8 cellular contexts compared by ENCODE assay signal in the genomic region with DNA sequence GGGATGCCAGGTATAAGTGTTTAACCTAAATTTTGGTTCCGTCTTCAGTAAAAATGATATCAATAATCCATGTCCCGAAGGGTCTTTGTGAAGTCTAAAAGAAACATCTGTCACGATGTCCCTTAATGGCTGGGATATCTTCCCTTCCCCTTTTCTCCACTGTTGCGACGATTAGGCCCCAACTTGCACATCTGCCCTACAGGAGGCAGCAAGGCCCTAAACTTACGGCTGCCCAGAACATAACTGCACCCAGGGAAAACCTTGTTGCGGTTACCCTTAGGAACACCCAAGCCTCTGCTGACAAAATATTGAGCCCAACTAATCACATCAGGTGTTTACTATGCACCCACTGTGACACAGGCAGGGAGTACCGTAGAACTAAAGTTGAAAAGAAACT. TPM values are rescaled to one million over a fixed set of nuclear protein-coding genes. Genes with fewer than 3 reads are reported as not detected.
DNase-seq lines count a peak whose midpoint lies in the region; ATAC-seq and TF ChIP-seq lines count a peak whose summit lies in the region.

No MANE protein-coding gene starts in this region.

- H3K36me3 ChIP-seq in left ventricle myocardium inferior (no peaks in the 10 kb centered on the region), neural progenitor cell (no peaks in the 10 kb centered on the region)

- peak overlapping the region; percentile 87 for H3K4me3 Mint-ChIP-seq in neural progenitor cell

- intact Hi-C loops in left ventricle myocardium inferior (cut with micrococcal nuclease): no loop called here
- intact Hi-C loops in cardiac septum (cut with DNase I): loop anchor here (5.0 kb wide), 1 partner anchor 71 kb away; no protein-coding TSS in a partner anchor

- peaks cover 71% of the 10 kb centered on the region for H3F3A ChIP-seq in neural progenitor cell (ENCODE audit: low read depth)

- H3K27ac ChIP-seq in left ventricle myocardium inferior (replicated peaks): peak overlapping the region; percentile 99
- H3K27ac ChIP-seq in neural progenitor cell: peak overlapping the region; percentile 99

- H2AFZ ChIP-seq in neural progenitor cell (replicated peaks): no peak overlapping the region

- peaks cover 35% of the 10 kb centered on the region for H3K79me2 ChIP-seq in neural progenitor cell (ENCODE audit: low read depth)

- H3K4me3 ChIP-seq in left ventricle myocardium inferior (peak overlapping the region; percentile 80), WI38 (ENCODE audit: low read depth, low read length) (peak overlapping the region; percentile 87), epithelial cell of esophagus (ENCODE audit: low read length) (peak overlapping the region; percentile 56), neural progenitor cell (peak overlapping the region; percentile 99)

- H3K9me3 ChIP-seq in left ventricle myocardium inferior (replicated peaks) (no peaks in the 10 kb centered on the region), neural progenitor cell (ENCODE audit: low read depth) (no peaks in the 10 kb centered on the region)

- peaks cover 32% of the 10 kb centered on the region for H3K4me1 Mint-ChIP-seq in neural progenitor cell

- peak overlapping the region; percentile 91 for H3K27ac Mint-ChIP-seq in neural progenitor cell

- peaks cover 33% of the 10 kb centered on the region for H4K20me1 ChIP-seq in neural progenitor cell (ENCODE audit: low read depth)

- H3K27me3 ChIP-seq in left ventricle myocardium inferior (ENCODE audit: low read depth) (no peaks in the 10 kb centered on the region), neural progenitor cell (no peaks in the 10 kb centered on the region)

- H3K4me1 ChIP-seq in left ventricle myocardium inferior (peaks cover 46% of the 10 kb centered on the region), neural progenitor cell (peaks cover 64% of the 10 kb centered on the region)

- no peaks in the 10 kb centered on the region for H3K9me3 Mint-ChIP-seq in neural progenitor cell

- H3K4me2 ChIP-seq in neural progenitor cell: peak overlapping the region; percentile 75

- H3K36me3 Mint-ChIP-seq in neural progenitor cell: peaks cover 3% of the 10 kb centered on the region

- no peak for ATAC-seq in HG02840 (IDR thresholded peaks at IDR 0.05; ENCODE audit: low FRiP score, unreplicated experiment)
- no peak for ATAC-seq in HG03095 (IDR thresholded peaks at IDR 0.05; ENCODE audit: unreplicated experiment)

- H3K9ac ChIP-seq in neural progenitor cell: no peak overlapping the region

- peaks cover 4% of the 10 kb centered on the region for H3K27me3 Mint-ChIP-seq in neural progenitor cell (ENCODE audit: insufficient read depth, low read depth)

- DNase-seq in left ventricle myocardium inferior (no peak), cardiac septum (ENCODE audit: low spot score) (no peak), NCI-H1694 (lab: John Stamatoyannopoulos, UW) (peak; percentile 55), epithelial cell of esophagus (ENCODE audit: low read depth) (peak; percentile 46), neural progenitor cell (ENCODE audit: low spot score) (peak; percentile 78)

- no peak for TF ChIP-seq CTCF in left ventricle myocardium inferior (IDR thresholded peaks at IDR 0.05; ENCODE audit: borderline replicate concordance)
- no peak for TF ChIP-seq CTCF in WI38 (IDR thresholded peaks at IDR 0.05; ENCODE audit: low read depth, low read length)
- peak; percentile 44 for TF ChIP-seq CTCF in epithelial cell of esophagus (IDR thresholded peaks at IDR 0.05; ENCODE audit: insufficient read depth, low read depth, low read length, missing control alignments)
- peak; percentile 53 for TF ChIP-seq CTCF in neural progenitor cell (IDR thresholded peaks at IDR 0.05)

RNA-seq across cellular contexts. Expression of a gene that starts 1.2 kb away (rescaled TPM):
- 80.9 TPM for total RNA-seq in left ventricle myocardium inferior
- total RNA-seq in cardiac septum: 104 TPM
- 170 and 233 TPM in 2 replicates for total RNA-seq in neural progenitor cell (ENCODE audit: low replicate concordance)

Comparison
In these comparisons a context has a peak if more than half of its experiments do, and no peak if none do; other contexts are left out.
1. DNase-seq: peak in NCI-H1694 (single experiment), epithelial cell of esophagus (single experiment) and neural progenitor cell (single experiment); none in left ventricle myocardium inferior (single experiment) and cardiac septum (single experiment).
2. CTCF ChIP-seq: peak in epithelial cell of esophagus (single experiment) and neural progenitor cell (single experiment); none in left ventricle myocardium inferior (single experiment) and WI38 (single experiment).
3. Peak in every context shown above with its lines, with median percentiles within 50 percentile points of each other: H3K4me3 ChIP-seq.